8 cellular contexts compared by ENCODE assay signal in the genomic region with DNA sequence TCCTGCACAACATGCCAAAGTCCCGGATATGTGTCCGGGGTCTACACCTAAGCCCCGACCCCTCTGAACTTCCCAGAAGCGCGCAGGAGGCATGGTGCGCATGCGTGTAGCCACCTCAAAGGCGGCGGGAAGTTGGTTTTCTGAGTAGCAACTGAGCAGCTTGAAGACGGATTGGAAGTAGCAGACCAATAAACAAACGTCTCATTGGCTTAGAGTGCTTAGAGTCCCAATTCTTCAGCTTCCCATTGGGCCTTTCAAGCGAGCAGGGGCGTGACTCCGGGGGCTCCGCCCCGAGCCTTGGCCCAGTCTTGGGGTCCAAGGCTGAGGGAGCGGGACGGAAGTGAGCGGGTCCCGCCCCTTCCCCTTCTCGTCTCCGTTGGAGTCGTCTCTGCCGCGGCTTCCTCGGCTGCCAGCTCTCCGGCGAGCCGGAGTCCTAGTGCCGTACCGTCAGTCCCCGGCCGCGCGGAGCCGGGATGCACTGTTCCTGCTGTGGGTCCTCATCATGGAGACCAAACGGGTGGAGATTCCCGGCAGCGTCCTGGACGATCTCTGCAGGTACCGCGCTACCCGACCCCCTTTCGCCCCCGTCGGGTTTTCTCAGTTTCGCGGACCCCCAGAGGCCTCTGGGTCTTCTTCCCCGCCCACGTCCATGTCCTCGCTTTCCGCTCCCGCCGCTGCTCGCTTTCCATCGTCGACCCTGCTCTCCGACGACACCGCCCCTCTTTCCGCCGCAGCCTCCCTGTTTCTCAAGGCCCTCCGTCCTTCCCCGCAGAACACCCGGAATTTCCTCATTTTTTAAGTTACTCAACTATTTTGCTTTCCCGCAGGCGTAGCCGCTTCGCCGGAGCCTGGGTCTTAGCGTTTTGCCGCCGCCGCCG. TPM values are rescaled to one million over a fixed set of nuclear protein-coding genes. Genes with fewer than 3 reads are reported as not detected.
DNase-seq lines count a peak whose midpoint lies in the region; ATAC-seq, FAIRE-seq and TF ChIP-seq lines count a peak whose summit lies in the region.

A gene (plus strand): TSS at position 367 of the 878 bp plus-strand sequence. CDS start 136 bp downstream, at position 503.

- TF ChIP-seq CTCF in AG04450 (IDR thresholded peaks at IDR 0.05; ENCODE audit: low read depth, low read length) (no peak), WTC11 (IDR thresholded peaks at IDR 0.05) (no peak), cardiac fibroblast (IDR thresholded peaks at IDR 0.05; ENCODE audit: low read depth, low read length) (no peak)

- H3K4me1 Mint-ChIP-seq in WTC11, result peaks cover 38% of the 10 kb centered on the region

- H3K4me1 ChIP-seq in small intestine (ENCODE audit: control insufficient read depth in 2 of 2, insufficient read depth in 1 of 2, low read depth in 1 of 2, low read length in 1 of 2), result peaks cover 3 to 4% of the 10 kb centered on the region in 2 donors

- H3K27me3 ChIP-seq in AG04450 (ENCODE audit: control insufficient read depth, insufficient read depth, low read length) (no peaks in the 10 kb centered on the region), small intestine (ENCODE audit: control insufficient read depth in 2 of 2, insufficient read depth in 2 of 2, low read length in 2 of 2) (no peaks in the 10 kb centered on the region)

- H3K36me3 Mint-ChIP-seq in WTC11, result peaks cover 4% of the 10 kb centered on the region; the same call in 1 of the 2 replicates

- 0 to 1% (median 1%) methylated on average over 68 to 75 of the region's 75 CpGs for WGBS in small intestine, 3 donors

- H3K9me3 Mint-ChIP-seq in WTC11, result no peaks in the 10 kb centered on the region

- H3K27ac ChIP-seq in AG04450 (ENCODE audit: low read depth, low read length), result peak within 1 kb of the TSS; percentile 94
- peak within 1 kb of the TSS; percentile 87 to 94 for H3K27ac ChIP-seq in small intestine (ENCODE audit: low read depth in 1 of 2, low read length in 1 of 2)

- peak within 1 kb of the TSS; percentile 95 for H3K4me3 ChIP-seq in AG04450 (ENCODE audit: low read depth, low read length)
- H3K4me3 ChIP-seq in cardiac fibroblast (replicated peaks in 1 of 2; ENCODE audit: low read depth in 2 of 2, low read length in 2 of 2), result peak within 1 kb of the TSS; percentile 86 to 96
- H3K4me3 ChIP-seq in small intestine (ENCODE audit: low read depth in 1 of 2, low read length in 2 of 2), result peak within 1 kb of the TSS; percentile 92 to 97

- peak within 1 kb of the TSS; percentile 98 for H3K27ac Mint-ChIP-seq in WTC11

- no peaks in the 10 kb centered on the region for H3K36me3 ChIP-seq in small intestine (ENCODE audit: control insufficient read depth in 2 of 2, insufficient read depth in 2 of 2, low read length in 2 of 2)

- FAIRE-seq in small intestine (lab: Jason Lieb, UNC), result no peak

- no peaks in the 10 kb centered on the region for H3K27me3 Mint-ChIP-seq in WTC11 (ENCODE audit: low read depth)

- peak within 1 kb of the TSS; percentile 98 for H3K4me3 Mint-ChIP-seq in WTC11

- ATAC-seq in GM18909 (IDR thresholded peaks at IDR 0.05; ENCODE audit: poor library complexity, unreplicated experiment) (peak; percentile 98), HG03175 (IDR thresholded peaks at IDR 0.05; ENCODE audit: unreplicated experiment) (peak; percentile 99), WTC11 (peak; percentile 96)

- peak; percentile 97 for DNase-seq in AG04450 (ENCODE audit: low read depth, low spot score)
- DNase-seq in NCI-H226, result peak; percentile 96
- DNase-seq in WTC11 (ENCODE audit: low spot score), result peak; percentile 97
- peak; percentile 99 to 100 for DNase-seq in cardiac fibroblast (ENCODE audit: low read depth in 2 of 2)
- peak; percentile 98 for DNase-seq in iPS-NIHi11 (ENCODE audit: low spot score)
- DNase-seq in small intestine, result peak; percentile 99

- POLR2A ChIA-PET in AG04450 (lab: Yijun Ruan, JAX) (interaction anchor here (0.6 to 1.4 kb wide), 10 partner anchors 13 to 537 kb away, joined by 3 to 12 read pairs (median 4); a partner anchor contains a TSS), WTC11 (lab: Charles Lee) (interaction anchor here (0.7 to 1.4 kb wide), 13 partner anchors 9 to 511 kb away, joined by 3 to 15 read pairs (median 4); a partner anchor contains a TSS)

- H3K9me3 ChIP-seq in AG04450 (ENCODE audit: control insufficient read depth, insufficient read depth, low read length) (peaks cover 5% of the 10 kb centered on the region; the same call in 1 of the 2 replicates), small intestine (ENCODE audit: control insufficient read depth, low read depth) (no peaks in the 10 kb centered on the region)

- CTCF ChIA-PET in AG04450 (lab: Charles Lee) (interaction anchor here (1.0 to 2.3 kb wide), 8 partner anchors 10 to 534 kb away, joined by 3 to 10 read pairs (median 4); no protein-coding TSS in a partner anchor), WTC11 (lab: Charles Lee) (interaction anchor here (1.0 to 1.3 kb wide), 3 partner anchors 9 to 55 kb away, joined by 4 to 6 read pairs (median 5); a partner anchor contains a TSS)

TF ChIP-seq in WTC11, 78 proteins besides CTCF, POLR2A, EP300 and RAD21 (continues in another document):
- TF ChIP-seq, protein P1, sequence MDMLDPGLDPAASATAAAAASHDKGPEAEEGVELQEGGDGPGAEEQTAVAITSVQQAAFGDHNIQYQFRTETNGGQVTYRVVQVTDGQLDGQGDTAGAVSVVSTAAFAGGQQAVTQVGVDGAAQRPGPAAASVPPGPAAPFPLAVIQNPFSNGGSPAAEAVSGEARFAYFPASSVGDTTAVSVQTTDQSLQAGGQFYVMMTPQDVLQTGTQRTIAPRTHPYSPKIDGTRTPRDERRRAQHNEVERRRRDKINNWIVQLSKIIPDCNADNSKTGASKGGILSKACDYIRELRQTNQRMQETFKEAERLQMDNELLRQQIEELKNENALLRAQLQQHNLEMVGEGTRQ (CRISPR knock-in tag; IDR thresholded peaks at IDR 0.05), result no peak
- TF ChIP-seq, protein P2, sequence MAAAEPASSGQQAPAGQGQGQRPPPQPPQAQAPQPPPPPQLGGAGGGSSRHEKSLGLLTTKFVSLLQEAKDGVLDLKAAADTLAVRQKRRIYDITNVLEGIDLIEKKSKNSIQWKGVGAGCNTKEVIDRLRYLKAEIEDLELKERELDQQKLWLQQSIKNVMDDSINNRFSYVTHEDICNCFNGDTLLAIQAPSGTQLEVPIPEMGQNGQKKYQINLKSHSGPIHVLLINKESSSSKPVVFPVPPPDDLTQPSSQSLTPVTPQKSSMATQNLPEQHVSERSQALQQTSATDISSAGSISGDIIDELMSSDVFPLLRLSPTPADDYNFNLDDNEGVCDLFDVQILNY (CRISPR knock-in tag; IDR thresholded peaks at IDR 0.05), result peak; percentile 81; the same call in 1 of the 2 replicates
- no peak for TF ChIP-seq ZNF121 (CRISPR knock-in tag; IDR thresholded peaks at IDR 0.05)
- peak; percentile 59; the same call in 1 of the 2 replicates for TF ChIP-seq ETV6 (CRISPR knock-in tag; IDR thresholded peaks at IDR 0.05)
- TF ChIP-seq, protein P3, sequence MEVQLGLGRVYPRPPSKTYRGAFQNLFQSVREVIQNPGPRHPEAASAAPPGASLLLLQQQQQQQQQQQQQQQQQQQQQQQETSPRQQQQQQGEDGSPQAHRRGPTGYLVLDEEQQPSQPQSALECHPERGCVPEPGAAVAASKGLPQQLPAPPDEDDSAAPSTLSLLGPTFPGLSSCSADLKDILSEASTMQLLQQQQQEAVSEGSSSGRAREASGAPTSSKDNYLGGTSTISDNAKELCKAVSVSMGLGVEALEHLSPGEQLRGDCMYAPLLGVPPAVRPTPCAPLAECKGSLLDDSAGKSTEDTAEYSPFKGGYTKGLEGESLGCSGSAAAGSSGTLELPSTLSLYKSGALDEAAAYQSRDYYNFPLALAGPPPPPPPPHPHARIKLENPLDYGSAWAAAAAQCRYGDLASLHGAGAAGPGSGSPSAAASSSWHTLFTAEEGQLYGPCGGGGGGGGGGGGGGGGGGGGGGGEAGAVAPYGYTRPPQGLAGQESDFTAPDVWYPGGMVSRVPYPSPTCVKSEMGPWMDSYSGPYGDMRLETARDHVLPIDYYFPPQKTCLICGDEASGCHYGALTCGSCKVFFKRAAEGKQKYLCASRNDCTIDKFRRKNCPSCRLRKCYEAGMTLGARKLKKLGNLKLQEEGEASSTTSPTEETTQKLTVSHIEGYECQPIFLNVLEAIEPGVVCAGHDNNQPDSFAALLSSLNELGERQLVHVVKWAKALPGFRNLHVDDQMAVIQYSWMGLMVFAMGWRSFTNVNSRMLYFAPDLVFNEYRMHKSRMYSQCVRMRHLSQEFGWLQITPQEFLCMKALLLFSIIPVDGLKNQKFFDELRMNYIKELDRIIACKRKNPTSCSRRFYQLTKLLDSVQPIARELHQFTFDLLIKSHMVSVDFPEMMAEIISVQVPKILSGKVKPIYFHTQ (CRISPR knock-in tag; IDR thresholded peaks at IDR 0.05), result no peak
- TF ChIP-seq, protein P4, sequence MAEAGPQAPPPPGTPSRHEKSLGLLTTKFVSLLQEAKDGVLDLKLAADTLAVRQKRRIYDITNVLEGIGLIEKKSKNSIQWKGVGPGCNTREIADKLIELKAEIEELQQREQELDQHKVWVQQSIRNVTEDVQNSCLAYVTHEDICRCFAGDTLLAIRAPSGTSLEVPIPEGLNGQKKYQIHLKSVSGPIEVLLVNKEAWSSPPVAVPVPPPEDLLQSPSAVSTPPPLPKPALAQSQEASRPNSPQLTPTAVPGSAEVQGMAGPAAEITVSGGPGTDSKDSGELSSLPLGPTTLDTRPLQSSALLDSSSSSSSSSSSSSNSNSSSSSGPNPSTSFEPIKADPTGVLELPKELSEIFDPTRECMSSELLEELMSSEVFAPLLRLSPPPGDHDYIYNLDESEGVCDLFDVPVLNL (CRISPR knock-in tag; IDR thresholded peaks at IDR 0.05; ENCODE audit: borderline replicate concordance, low read depth), result peak; percentile 53; the same call in 1 of the 2 replicates
- TF ChIP-seq ZNF423 (CRISPR knock-in tag; IDR thresholded peaks at IDR 0.05), result no peak
- TF ChIP-seq CREM (CRISPR knock-in tag; IDR thresholded peaks at IDR 0.05), result peak; percentile 65; the same call in 1 of the 2 replicates
- TF ChIP-seq, protein P5, sequence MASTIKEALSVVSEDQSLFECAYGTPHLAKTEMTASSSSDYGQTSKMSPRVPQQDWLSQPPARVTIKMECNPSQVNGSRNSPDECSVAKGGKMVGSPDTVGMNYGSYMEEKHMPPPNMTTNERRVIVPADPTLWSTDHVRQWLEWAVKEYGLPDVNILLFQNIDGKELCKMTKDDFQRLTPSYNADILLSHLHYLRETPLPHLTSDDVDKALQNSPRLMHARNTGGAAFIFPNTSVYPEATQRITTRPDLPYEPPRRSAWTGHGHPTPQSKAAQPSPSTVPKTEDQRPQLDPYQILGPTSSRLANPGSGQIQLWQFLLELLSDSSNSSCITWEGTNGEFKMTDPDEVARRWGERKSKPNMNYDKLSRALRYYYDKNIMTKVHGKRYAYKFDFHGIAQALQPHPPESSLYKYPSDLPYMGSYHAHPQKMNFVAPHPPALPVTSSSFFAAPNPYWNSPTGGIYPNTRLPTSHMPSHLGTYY (CRISPR knock-in tag; IDR thresholded peaks at IDR 0.05), result no peak
- peak; percentile 49; the same call in 1 of the 2 replicates for TF ChIP-seq GABPB1 (CRISPR knock-in tag; IDR thresholded peaks at IDR 0.05)
- TF ChIP-seq TEAD1 (CRISPR knock-in tag; IDR thresholded peaks at IDR 0.05), result peak; percentile 64
- no peak for TF ChIP-seq SOX15 (CRISPR knock-in tag; IDR thresholded peaks at IDR 0.05)

RNA-seq across cellular contexts. Expression of the gene that starts here (rescaled TPM):
- 12.9 and 18.4 TPM in 2 replicates for polyA plus RNA-seq in AG04450 (2011; rRNA removed)
- 19.4 and 28.1 TPM in 2 replicates for polyA minus RNA-seq in AG04450 (2011; rRNA and poly(A)+ RNA removed)
- total RNA-seq in WTC11 (2021), result 186 to 207 TPM (median 191 TPM) in 3 replicates
- polyA plus RNA-seq in small intestine, result 1 to 10 TPM; 5.6 to 8.1 (median 7.8) TPM

Comparison
In these comparisons a context has a peak if more than half of its experiments do, and no peak if none do; other contexts are left out.
1. Peak in every context shown above with its lines: DNase-seq, ATAC-seq, H3K4me3 ChIP-seq and H3K27ac ChIP-seq.